1 cellular context compared by ENCODE assay signal in the genomic region with DNA sequence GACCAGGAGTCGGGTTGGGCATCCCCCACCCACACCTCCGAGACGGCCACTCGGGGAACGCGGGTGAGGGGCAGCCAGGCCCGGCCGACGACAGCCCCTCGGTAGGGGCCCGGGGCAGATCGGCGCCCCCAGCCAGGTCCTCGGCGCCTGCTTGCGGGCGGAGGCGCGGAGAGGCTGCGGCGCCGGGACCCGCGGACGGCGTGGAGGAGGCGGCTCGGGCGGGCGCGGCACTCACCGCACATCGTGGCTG.
TF ChIP-seq lines count a peak whose summit lies in the region.

No MANE protein-coding gene starts in this region.

TF ChIP-seq in HepG2, 621 proteins besides CTCF, POLR2A, EP300 and RAD21 (continued from another document):
- TF ChIP-seq, protein P1, sequence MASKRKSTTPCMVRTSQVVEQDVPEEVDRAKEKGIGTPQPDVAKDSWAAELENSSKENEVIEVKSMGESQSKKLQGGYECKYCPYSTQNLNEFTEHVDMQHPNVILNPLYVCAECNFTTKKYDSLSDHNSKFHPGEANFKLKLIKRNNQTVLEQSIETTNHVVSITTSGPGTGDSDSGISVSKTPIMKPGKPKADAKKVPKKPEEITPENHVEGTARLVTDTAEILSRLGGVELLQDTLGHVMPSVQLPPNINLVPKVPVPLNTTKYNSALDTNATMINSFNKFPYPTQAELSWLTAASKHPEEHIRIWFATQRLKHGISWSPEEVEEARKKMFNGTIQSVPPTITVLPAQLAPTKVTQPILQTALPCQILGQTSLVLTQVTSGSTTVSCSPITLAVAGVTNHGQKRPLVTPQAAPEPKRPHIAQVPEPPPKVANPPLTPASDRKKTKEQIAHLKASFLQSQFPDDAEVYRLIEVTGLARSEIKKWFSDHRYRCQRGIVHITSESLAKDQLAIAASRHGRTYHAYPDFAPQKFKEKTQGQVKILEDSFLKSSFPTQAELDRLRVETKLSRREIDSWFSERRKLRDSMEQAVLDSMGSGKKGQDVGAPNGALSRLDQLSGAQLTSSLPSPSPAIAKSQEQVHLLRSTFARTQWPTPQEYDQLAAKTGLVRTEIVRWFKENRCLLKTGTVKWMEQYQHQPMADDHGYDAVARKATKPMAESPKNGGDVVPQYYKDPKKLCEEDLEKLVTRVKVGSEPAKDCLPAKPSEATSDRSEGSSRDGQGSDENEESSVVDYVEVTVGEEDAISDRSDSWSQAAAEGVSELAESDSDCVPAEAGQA (IDR thresholded peaks at IDR 0.05; ENCODE audit: low read depth) = no peak
- TF ChIP-seq, protein P1 (CRISPR knock-in tag; IDR thresholded peaks at IDR 0.05; ENCODE audit: borderline replicate concordance) = no peak
- no peak for TF ChIP-seq ZFP41 (CRISPR knock-in tag; IDR thresholded peaks at IDR 0.05; ENCODE audit: borderline replicate concordance)
- TF ChIP-seq, protein P2, sequence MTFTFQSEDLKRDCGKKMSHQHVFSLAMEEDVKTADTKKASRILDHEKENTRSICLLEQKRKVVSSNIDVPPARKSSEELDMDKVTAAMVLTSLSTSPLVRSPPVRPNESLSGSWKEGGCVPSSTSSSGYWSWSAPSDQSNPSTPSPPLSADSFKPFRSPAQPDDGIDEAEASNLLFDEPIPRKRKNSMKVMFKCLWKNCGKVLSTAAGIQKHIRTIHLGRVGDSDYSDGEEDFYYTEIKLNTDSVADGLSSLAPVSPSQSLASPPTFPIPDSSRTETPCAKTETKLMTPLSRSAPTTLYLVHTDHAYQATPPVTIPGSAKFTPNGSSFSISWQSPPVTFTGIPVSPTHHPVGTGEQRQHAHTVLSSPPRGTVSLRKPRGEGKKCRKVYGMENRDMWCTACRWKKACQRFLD (CRISPR knock-in tag; IDR thresholded peaks at IDR 0.05; ENCODE audit: borderline replicate concordance) = no peak
- no peak for TF ChIP-seq NR3C1 (CRISPR knock-in tag; IDR thresholded peaks at IDR 0.05)
- no peak for TF ChIP-seq SRSF1 (optimal IDR thresholded peaks at IDR 0.05; ENCODE audit: low read depth, low read length)
- no peak for TF ChIP-seq ZC3H13 (CRISPR knock-in tag; IDR thresholded peaks at IDR 0.05)
- no peak for TF ChIP-seq CHD4 (IDR thresholded peaks at IDR 0.05; ENCODE audit: borderline replicate concordance, low read length)
- TF ChIP-seq BCL6 (CRISPR knock-in tag; IDR thresholded peaks at IDR 0.05) = no peak
- TF ChIP-seq MIER3 (CRISPR knock-in tag; IDR thresholded peaks at IDR 0.05; ENCODE audit: borderline replicate concordance) = no peak
- TF ChIP-seq KDM5B (CRISPR knock-in tag; IDR thresholded peaks at IDR 0.05; ENCODE audit: borderline replicate concordance) = no peak
- TF ChIP-seq PAX8 (CRISPR knock-in tag; IDR thresholded peaks at IDR 0.05; ENCODE audit: borderline replicate concordance) = no peak
- TF ChIP-seq PRMT3 (CRISPR knock-in tag; IDR thresholded peaks at IDR 0.05; ENCODE audit: borderline replicate concordance, low read depth) = no peak
TF ChIP-seq in HepG2: peak in this region for 0.
